In the genomic region with DNA sequence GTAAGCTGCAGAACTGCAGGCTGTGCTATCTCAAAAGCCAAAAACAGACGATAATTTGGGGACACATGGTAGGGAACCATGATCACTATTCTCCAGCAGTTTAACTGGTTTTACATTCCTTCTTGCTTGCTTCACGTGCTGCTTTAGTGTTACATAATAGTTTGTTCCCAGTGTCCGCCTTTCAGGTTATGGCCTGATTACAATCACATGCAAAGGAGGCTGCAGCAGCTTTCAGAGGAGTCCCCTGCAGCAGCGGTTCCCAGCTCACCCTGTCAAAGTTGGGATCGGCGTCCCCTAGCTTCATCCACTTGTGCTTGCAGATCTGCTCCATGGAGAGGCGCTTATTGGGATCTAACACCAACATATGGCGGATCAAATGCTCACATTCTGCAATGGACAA, we compare ENCODE assay signal across 24 cellular contexts. TPM values are rescaled to one million over a fixed set of nuclear protein-coding genes. Genes with fewer than 3 reads are reported as not detected.
A peak's percentile ranks its signal among the peaks of the same experiment; 100 is the strongest.
DNase-seq lines count a peak whose midpoint lies in the region; ATAC-seq and TF ChIP-seq lines count a peak whose summit lies in the region.
"Had no signal": no experiment of that assay in that cellular context is flagged by ENCODE, and none has a peak within 500 bp of the region (broad histone marks: within the 10 kb centered on the region; RNA-seq: fewer than 3 reads in every experiment).

No MANE protein-coding gene starts in this region.

- no peaks in the 10 kb centered on the region for H3K9me3 ChIP-seq in Peyer's patch
- no peaks in the 10 kb centered on the region for H3K9me3 ChIP-seq in stomach
- H3K9me3 ChIP-seq: SJSA1 had no signal

- 86 to 92% (median 90%) methylated on average over 8 of the region's 8 CpGs for WGBS in stomach, 5 donors

- H3K27ac ChIP-seq in GM23338 (ENCODE audit: low read depth) (no peak overlapping the region), Peyer's patch (no peak overlapping the region), stomach (no peak overlapping the region)
- H3K27ac ChIP-seq: PC-9, SJSA1 had no signal

- H3K9me3 Mint-ChIP-seq in GM23338 (no peaks in the 10 kb centered on the region), neural crest cell (no peaks in the 10 kb centered on the region)
- no peaks in the 10 kb centered on the region for H3K9me3 Mint-ChIP-seq in effector memory CD8-positive, alpha-beta T cell

- H3K36me3 ChIP-seq in GM23338 (ENCODE audit: insufficient read depth) (no peaks in the 10 kb centered on the region), Peyer's patch (peaks cover 0 to 35% (median 3%) of the 10 kb centered on the region in 3 donors), stomach (peaks cover 22 to 60% (median 53%) of the 10 kb centered on the region in 4 donors)

- H3K36me3 Mint-ChIP-seq in GM23338 (ENCODE audit: low read depth): peaks cover 10% of the 10 kb centered on the region; the same call in 2 of the 3 replicates
- H3K36me3 Mint-ChIP-seq in effector memory CD8-positive, alpha-beta T cell (ENCODE audit: insufficient read depth): peaks cover 33% of the 10 kb centered on the region
- peaks cover 10% of the 10 kb centered on the region for H3K36me3 Mint-ChIP-seq in neural crest cell (ENCODE audit: low read depth)

- H3F3A ChIP-seq in GM23338 (replicated peaks; ENCODE audit: low read depth): no peaks in the 10 kb centered on the region

- H3K4me3 Mint-ChIP-seq in GM23338 (no peak overlapping the region), neural crest cell (no peak overlapping the region)
- no peak overlapping the region for H3K4me3 Mint-ChIP-seq in effector memory CD8-positive, alpha-beta T cell

- ATAC-seq in GM23338 (peak; percentile 46; the same call in 1 of the 3 replicates), GM18868 (IDR thresholded peaks at IDR 0.05; ENCODE audit: unreplicated experiment) (no peak)
- ATAC-seq in effector memory CD8-positive, alpha-beta T cell (replicated peaks): no peak

- H3K9me2 ChIP-seq in GM23338 (ENCODE audit: insufficient read depth): no peaks in the 10 kb centered on the region

- H3K4me1 ChIP-seq in GM23338 (ENCODE audit: insufficient read depth): no peaks in the 10 kb centered on the region; the same call in 1 of the 2 replicates
- no peaks in the 10 kb centered on the region for H3K4me1 ChIP-seq in Peyer's patch
- H3K4me1 ChIP-seq in stomach: peaks cover 0 to 21% (median 4%) of the 10 kb centered on the region in 4 donors

- TF ChIP-seq POLR2A in Peyer's patch (IDR thresholded peaks at IDR 0.05): no peak
- no peak for TF ChIP-seq POLR2A in stomach (IDR thresholded peaks at IDR 0.05)

- H2AFZ ChIP-seq in GM23338: no peak overlapping the region
- H2AFZ ChIP-seq: PC-9 had no signal

- TF ChIP-seq EP300 in stomach (IDR thresholded peaks at IDR 0.05): no peak

- peak; percentile 21 for DNase-seq in GM23338 (ENCODE audit: low spot score)
- no peak for DNase-seq in effector memory CD8-positive, alpha-beta T cell
- no peak for DNase-seq in neural crest cell (ENCODE audit: low read depth, low spot score)
- no peak for DNase-seq in NCI-H226
- no peak for DNase-seq in Peyer's patch
- DNase-seq in stomach: no peak
- DNase-seq: DMS153; DND-41; GOT3; HCEC 1CT; IMR-90; KG1; NCI-H1048; NCI-H1436; NCI-H187; NCI-H446 treated with DMSO at 0.1 percent for 48 hours; NCI-H82; NK-92 treated with Interleukin-12 subunit alpha and Interleukin-12 subunit beta, amount 100 ng/mL, for 24 hours; PC-9; Right ventricle myocardium superior; RPMI8226 had no signal

- H3K27me3 ChIP-seq in GM23338 (ENCODE audit: insufficient read depth) (no peaks in the 10 kb centered on the region), Peyer's patch (no peaks in the 10 kb centered on the region), stomach (no peaks in the 10 kb centered on the region)
- H3K27me3 ChIP-seq: SJSA1 had no signal

- H3K27me3 Mint-ChIP-seq in GM23338 (ENCODE audit: insufficient read depth, low read depth, poor library complexity) (no peaks in the 10 kb centered on the region), neural crest cell (ENCODE audit: low read depth) (no peaks in the 10 kb centered on the region)
- no peaks in the 10 kb centered on the region for H3K27me3 Mint-ChIP-seq in effector memory CD8-positive, alpha-beta T cell

- H3K4me1 Mint-ChIP-seq in GM23338 (peaks cover 3% of the 10 kb centered on the region; the same call in 2 of the 3 replicates), neural crest cell (peaks cover 6% of the 10 kb centered on the region)
- H3K4me1 Mint-ChIP-seq in effector memory CD8-positive, alpha-beta T cell (ENCODE audit: low read depth in 2 of 2): peaks cover 11 to 12% of the 10 kb centered on the region in 2 donors

- H4K20me1 ChIP-seq in GM23338 (replicated peaks; ENCODE audit: insufficient read depth): peaks cover 4% of the 10 kb centered on the region; the same call in 1 of the 2 replicates

- H3K4me3 ChIP-seq in GM23338: no peak overlapping the region
- no peak overlapping the region for H3K4me3 ChIP-seq in Peyer's patch
- H3K4me3 ChIP-seq in stomach: no peak overlapping the region
- H3K4me3 ChIP-seq: PC-9, SJSA1 had no signal

- H3K79me2 ChIP-seq in GM23338 (replicated peaks; ENCODE audit: insufficient read depth): no peaks in the 10 kb centered on the region

- no peak overlapping the region for H3K4me2 ChIP-seq in GM23338
- H3K4me2 ChIP-seq: PC-9 had no signal

- intact Hi-C loops in stomach (cut with DNase I; ENCODE audit: low total_unique reads): loop anchor here (5.0 kb wide), 1 partner anchor 231 kb away; no protein-coding TSS in a partner anchor

- TF ChIP-seq CTCF in GM23338 (conservative IDR thresholded peaks at IDR 0.05; ENCODE audit: low read depth in 2 of 2) (peak in 1 of 2 experiments; percentile 28; a peak in 2 of 4 replicates), neural crest cell (conservative IDR thresholded peaks at IDR 0.05) (no peak), Peyer's patch (IDR thresholded peaks at IDR 0.05) (no peak), stomach (IDR thresholded peaks at IDR 0.05) (no peak)

- H3K27ac Mint-ChIP-seq in GM23338: peak overlapping the region; percentile 7; the same call in 1 of the 2 replicates
- peak overlapping the region; percentile 6 to 68 for H3K27ac Mint-ChIP-seq in effector memory CD8-positive, alpha-beta T cell
- H3K27ac Mint-ChIP-seq in neural crest cell (ENCODE audit: unreplicated experiment): peak overlapping the region; percentile 43

TF ChIP-seq in GM23338, 12 proteins besides CTCF, POLR2A, EP300 and RAD21 (continues in another document):
- TF ChIP-seq JUNB (IDR thresholded peaks at IDR 0.05; ENCODE audit: unreplicated experiment): no peak

RNA-seq across cellular contexts. Expression of a gene that starts 39.2 kb away (rescaled TPM):
- not detected in 2 replicates for total RNA-seq in GM23338 (2014; rRNA removed; shearing (Covaris generic))
- polyA plus RNA-seq in GM23338 (2016; fragmentation: Nextera tagmentation; extraction: Ambion mirVana) (0.60 and 1.2 TPM in 2 replicates), stomach (10 to 100 TPM in 2 of 3 donors, 1 to 10 TPM in 1; 8.7 to 51.0 (median 10.5) TPM)
- total RNA-seq in neural crest cell (0.80 and 0.96 TPM in 2 replicates), Peyer's patch (1,000 to 10,000 TPM in 3 of 4 donors, 10 to 100 TPM in 1; 42.9 to 6,445 (median 3,046) TPM), stomach (10 to 100 TPM in 2 of 5 donors, under 1 TPM in 1, not detected in 2; 0.87 to 73.6 (median 22.9) TPM)
- total RNA-seq: PC-9, SJSA1 had no signal

RNA-seq across cellular contexts. Expression of a gene that starts 46.9 kb away (rescaled TPM):
- not detected in 2 replicates for total RNA-seq in GM23338 (2014; rRNA removed; shearing (Covaris generic))
- polyA plus RNA-seq in GM23338 (2016; fragmentation: Nextera tagmentation; extraction: Ambion mirVana): not detected in 2 replicates
- total RNA-seq in neural crest cell: not detected in 2 replicates
- total RNA-seq in Peyer's patch: over 10,000 TPM in 1 of 4 donors, 1,000 to 10,000 TPM in 2, 100 to 1,000 TPM in 1; 276 to 11,857 (median 5,024) TPM
- total RNA-seq in stomach: 10 to 100 TPM in 1 of 5 donors, not detected in 4; 18.9 TPM
- polyA plus RNA-seq in stomach: not detected
- total RNA-seq: A673, IMR-90, PC-9, SJSA1 had no signal
- polyA plus RNA-seq: IMR-90 had no signal

RNA-seq across cellular contexts. Expression of a gene that starts 53.6 kb away (rescaled TPM):
- not detected in 2 replicates for total RNA-seq in GM23338 (2014; rRNA removed; shearing (Covaris generic))
- polyA plus RNA-seq in GM23338 (2016; fragmentation: Nextera tagmentation; extraction: Ambion mirVana) (not detected in 2 replicates), stomach (under 1 TPM; 0.08 to 0.46 (median 0.44) TPM)
- total RNA-seq in neural crest cell (not detected in 2 replicates), Peyer's patch (over 10,000 TPM in 1 of 4 donors, 1,000 to 10,000 TPM in 2, 100 to 1,000 TPM in 1; 107 to 10,211 (median 6,146) TPM), stomach (100 to 1,000 TPM in 1 of 5 donors, not detected in 4; 278 TPM)
- total RNA-seq: A673, IMR-90, PC-9, Right ventricle myocardium superior, SJSA1 had no signal
- polyA plus RNA-seq: IMR-90 had no signal

Comparison
In these comparisons a context has a peak if more than half of its experiments do, and no peak if none do; other contexts are left out.
1. RNA of a gene that starts 46.9 kb away (total RNA-seq): 276 to 11,857 TPM in Peyer's patch; not detected in GM23338, not detected in neural crest cell and 18.9 TPM in stomach; every median in the first group is over 10 times any median in the second.
2. Peak in every context shown above with its lines, with median percentiles within 50 percentile points of each other: H3K27ac Mint-ChIP-seq.